Comparison of ENCODE assay signal across 1 cellular context in the genomic region with DNA sequence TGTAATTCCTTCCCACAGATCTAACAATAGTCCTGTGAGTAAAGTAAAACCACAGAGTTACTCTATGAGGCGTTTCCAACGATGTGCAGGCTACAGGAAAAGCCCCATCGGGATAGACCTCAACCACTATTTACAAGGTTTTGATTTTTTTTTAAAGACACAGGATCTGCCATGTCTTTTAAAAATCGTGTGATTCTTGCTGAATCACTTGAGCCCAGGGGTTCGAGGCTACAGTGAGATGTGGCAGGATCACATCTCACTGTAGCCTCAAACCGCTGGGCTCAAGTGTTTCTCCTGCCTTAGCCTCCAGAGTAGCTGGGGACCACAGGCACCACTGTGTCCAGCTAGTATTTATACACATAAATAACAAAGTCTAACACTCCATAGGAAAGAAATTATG.
TF ChIP-seq lines count a peak whose summit lies in the region.

No MANE protein-coding gene starts in this region.

TF ChIP-seq in HCT116, 20 proteins besides CTCF, POLR2A, EP300 and RAD21:
- TF ChIP-seq, protein P1, sequence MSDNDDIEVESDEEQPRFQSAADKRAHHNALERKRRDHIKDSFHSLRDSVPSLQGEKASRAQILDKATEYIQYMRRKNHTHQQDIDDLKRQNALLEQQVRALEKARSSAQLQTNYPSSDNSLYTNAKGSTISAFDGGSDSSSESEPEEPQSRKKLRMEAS (IDR thresholded peaks at IDR 0.05) = no peak
- TF ChIP-seq POLR2AphosphoS5 (IDR thresholded peaks at IDR 0.05; ENCODE audit: low read depth, low read length) = 0 out of 2 replicates have a peak, but pooled peaks have one; percentile 20
